19 cellular contexts compared by ENCODE assay signal in genomic region chr7:94706991-94707390, GRCh38. TPM values are rescaled to one million over a fixed set of nuclear protein-coding genes. Genes with fewer than 3 reads are reported as not detected.
A peak's percentile ranks its signal among the peaks of the same experiment; 100 is the strongest.
DNase-seq lines count a peak whose midpoint lies in the region; ATAC-seq, FAIRE-seq and TF ChIP-seq lines count a peak whose summit lies in the region.
"Had no signal": no experiment of that assay in that cellular context is flagged by ENCODE, and none has a peak within 500 bp of the region (broad histone marks: within the 10 kb centered on the region; RNA-seq: fewer than 3 reads in every experiment).

No MANE protein-coding gene starts in this region.

- peak overlapping the region; percentile 37 to 51 for H3K4me3 ChIP-seq in kidney (ENCODE audit: low read length in 2 of 2)
- H3K4me3 ChIP-seq in mesenchymal stem cell (ENCODE audit: insufficient read depth in 1 of 2, low read depth in 1 of 2, low read length in 2 of 2) = no peak overlapping the region
- no peak overlapping the region for H3K4me3 ChIP-seq in Karpas-422 (ENCODE audit: low read length)
- H3K4me3 ChIP-seq: A549, BLaER1, HAP-1 had no signal

- H4K20me1 ChIP-seq in Karpas-422 (ENCODE audit: insufficient read depth, low read depth, low read length) = no peaks in the 10 kb centered on the region
- H4K20me1 ChIP-seq: BLaER1 had no signal

- no peaks in the 10 kb centered on the region for H3K9me2 ChIP-seq in Karpas-422 (replicated peaks; ENCODE audit: insufficient read depth, low read length)

- no peak overlapping the region for H2BK15ac ChIP-seq in mesenchymal stem cell (ENCODE audit: low read depth, poor library complexity, severe bottlenecking)

- H3K4me2 ChIP-seq in mesenchymal stem cell (ENCODE audit: low read length, poor library complexity, severe bottlenecking) = no peak overlapping the region
- H3K4me2 ChIP-seq in Karpas-422 (ENCODE audit: low read depth, low read length, poor library complexity, severe bottlenecking) = no peak overlapping the region
- H3K4me2 ChIP-seq: A549, BLaER1 had no signal

- TF ChIP-seq CTCF in kidney (IDR thresholded peaks at IDR 0.05; ENCODE audit: borderline replicate concordance, extremely low read depth, insufficient read depth) = no peak

- no peak overlapping the region for H3K23ac ChIP-seq in mesenchymal stem cell (ENCODE audit: low read length in 2 of 2)

- H3K14ac ChIP-seq in mesenchymal stem cell (ENCODE audit: low read length in 2 of 2) = no peak overlapping the region

- H3K9me3 ChIP-seq in kidney (ENCODE audit: control insufficient read depth in 1 of 2, low read length in 2 of 2) (no peaks in the 10 kb centered on the region), mesenchymal stem cell (ENCODE audit: control insufficient read depth, low read length) (no peaks in the 10 kb centered on the region), Karpas-422 (ENCODE audit: low read length) (no peaks in the 10 kb centered on the region)
- H3K9me3 ChIP-seq: A549, BLaER1, HAP-1 had no signal

- H3K79me1 ChIP-seq in mesenchymal stem cell (replicated peaks; ENCODE audit: low read length, poor library complexity, severe bottlenecking) = peaks cover 1% of the 10 kb centered on the region

- DNase-seq in Caki2 (ENCODE audit: low read depth) (peak; percentile 54), RCC 7860 (ENCODE audit: low spot score) (no peak), kidney (no peak), mesenchymal stem cell (no peak), left colon (no peak), Karpas-422 (no peak)
- DNase-seq in activated CD8-positive, alpha-beta memory T cell treated with anti-CD3 and anti-CD28 coated beads for 24 hours = no peak
- DNase-seq: AML-193; Calu3; CD4-positive, alpha-beta memory T cell; DMS79 treated with DMSO at 0.1 percent for 48 hours; GF-D8 had no signal

- ATAC-seq in HG03442 (IDR thresholded peaks at IDR 0.05; ENCODE audit: unreplicated experiment) (no peak), left colon (no peak)
- ATAC-seq: A549 had no signal

- intact Hi-C loops in kidney (cut with DNase I) (no loop called here), left colon (cut with DNase I, micrococcal nuclease) (no loop called here)

- no peak overlapping the region for H4K8ac ChIP-seq in mesenchymal stem cell (ENCODE audit: low read length)

- H3K4me1 ChIP-seq in kidney (ENCODE audit: control insufficient read depth in 1 of 2, insufficient read depth in 1 of 2, low read depth in 1 of 2, low read length in 2 of 2) (no peaks in the 10 kb centered on the region), mesenchymal stem cell (ENCODE audit: control insufficient read depth, insufficient read depth, low read depth, low read length) (peaks cover 10% of the 10 kb centered on the region), Karpas-422 (ENCODE audit: low read length) (no peaks in the 10 kb centered on the region)
- H3K4me1 ChIP-seq: BLaER1 had no signal

- no peak overlapping the region for H4K91ac ChIP-seq in mesenchymal stem cell (ENCODE audit: low read length)

- no peak overlapping the region for H3K27ac ChIP-seq in kidney (ENCODE audit: low read depth in 2 of 2, low read length in 2 of 2)
- peak overlapping the region; percentile 52 for H3K27ac ChIP-seq in mesenchymal stem cell (ENCODE audit: low read length, poor library complexity, severe bottlenecking)
- no peak overlapping the region for H3K27ac ChIP-seq in Karpas-422 (ENCODE audit: low read length)
- H3K27ac ChIP-seq: 22Rv1, A549, BLaER1, HL-60 had no signal

- no peak overlapping the region for H3K18ac ChIP-seq in mesenchymal stem cell (ENCODE audit: low read depth in 1 of 2, low read length in 2 of 2)

- in situ Hi-C loops in Caki2 (cut with HindIII; ENCODE audit: low pct_unique_long_range_greater_than_20kb, low sequenced_read_pairs) = no loop called here

- H3K36me3 ChIP-seq in kidney (ENCODE audit: control insufficient read depth in 1 of 2, insufficient read depth in 2 of 2, low read length in 2 of 2) (no peaks in the 10 kb centered on the region), mesenchymal stem cell (ENCODE audit: control insufficient read depth in 1 of 2, insufficient read depth in 2 of 2, low read depth in 1 of 2, low read length in 2 of 2) (no peaks in the 10 kb centered on the region), Karpas-422 (ENCODE audit: insufficient read depth, low read length) (no peaks in the 10 kb centered on the region)
- H3K36me3 ChIP-seq: BLaER1, HAP-1 had no signal

- H3K79me2 ChIP-seq in Karpas-422 (ENCODE audit: low read length) = no peaks in the 10 kb centered on the region

- H3K9ac ChIP-seq in kidney (ENCODE audit: low read length in 2 of 2) (no peak overlapping the region), mesenchymal stem cell (ENCODE audit: low read length) (no peak overlapping the region), Karpas-422 (ENCODE audit: low read length) (no peak overlapping the region)
- H3K9ac ChIP-seq: BLaER1 had no signal

- H3K27me3 ChIP-seq in mesenchymal stem cell (ENCODE audit: control insufficient read depth in 1 of 2, insufficient read depth in 1 of 2, low read length in 2 of 2) = no peaks in the 10 kb centered on the region
- no peaks in the 10 kb centered on the region for H3K27me3 ChIP-seq in Karpas-422 (ENCODE audit: low read length)
- H3K27me3 ChIP-seq: BLaER1 had no signal

- H2BK5ac ChIP-seq in mesenchymal stem cell (ENCODE audit: low read depth, low read length, poor library complexity, severe bottlenecking) = no peak overlapping the region

- no peak overlapping the region for H2AFZ ChIP-seq in mesenchymal stem cell (ENCODE audit: low read depth, low read length)
- H2AFZ ChIP-seq in Karpas-422 (ENCODE audit: low read length) = no peak overlapping the region

- no peak overlapping the region for H2BK120ac ChIP-seq in mesenchymal stem cell (ENCODE audit: low read depth, low read length)

- H2BK12ac ChIP-seq in mesenchymal stem cell (ENCODE audit: low read length in 2 of 2) = no peak overlapping the region

- WGBS in mesenchymal stem cell = 97% methylated on average over 4 of the region's 5 CpGs

- no peak overlapping the region for H2AK5ac ChIP-seq in mesenchymal stem cell (ENCODE audit: low read length, severe bottlenecking)

- FAIRE-seq in RCC 7860 (lab: Jason Lieb, UNC) (peak; percentile 30), kidney (lab: Jason Lieb, UNC) (no peak)
- FAIRE-seq: A549 had no signal

- H3K4ac ChIP-seq in mesenchymal stem cell (ENCODE audit: low read depth in 1 of 2, low read length in 2 of 2) = no peak overlapping the region

RNA-seq across cellular contexts. Expression of gene SGCE, which starts 51.1 kb away (rescaled TPM):
- total RNA-seq in Caki2 (2014; rRNA removed; shearing (Covaris generic); ENCODE audit: low replicate concordance) = 53.1 and 59.8 TPM in 2 replicates
- total RNA-seq in kidney = 59.6 TPM
- polyA plus RNA-seq in kidney (ENCODE audit: insufficient read depth, low read depth, low replicate concordance) = 56.5 TPM
- 111 TPM for polyA plus RNA-seq in mesenchymal stem cell (2013, experiment 1 of 2)
- polyA plus RNA-seq in mesenchymal stem cell (2013, experiment 2 of 2) = 130 TPM
- total RNA-seq in left colon = 10 to 100 TPM in 1 of 2 donors, 1 to 10 TPM in 1; 7.1 to 15.7 TPM
- 26.4 and 39.8 TPM in 2 replicates for total RNA-seq in Karpas-422 (2014; rRNA removed; shearing (Covaris generic); ENCODE audit: low replicate concordance)
- polyA plus RNA-seq: CD14-positive monocyte had no signal

Comparison
In these comparisons a context has a peak if more than half of its experiments do, and no peak if none do; other contexts are left out.
1. H3K4me3 ChIP-seq: peak in kidney (2 of 2); none in mesenchymal stem cell (0 of 2) and Karpas-422 (single experiment).